Comparison of ENCODE assay signal across 14 cellular contexts in the genomic region with DNA sequence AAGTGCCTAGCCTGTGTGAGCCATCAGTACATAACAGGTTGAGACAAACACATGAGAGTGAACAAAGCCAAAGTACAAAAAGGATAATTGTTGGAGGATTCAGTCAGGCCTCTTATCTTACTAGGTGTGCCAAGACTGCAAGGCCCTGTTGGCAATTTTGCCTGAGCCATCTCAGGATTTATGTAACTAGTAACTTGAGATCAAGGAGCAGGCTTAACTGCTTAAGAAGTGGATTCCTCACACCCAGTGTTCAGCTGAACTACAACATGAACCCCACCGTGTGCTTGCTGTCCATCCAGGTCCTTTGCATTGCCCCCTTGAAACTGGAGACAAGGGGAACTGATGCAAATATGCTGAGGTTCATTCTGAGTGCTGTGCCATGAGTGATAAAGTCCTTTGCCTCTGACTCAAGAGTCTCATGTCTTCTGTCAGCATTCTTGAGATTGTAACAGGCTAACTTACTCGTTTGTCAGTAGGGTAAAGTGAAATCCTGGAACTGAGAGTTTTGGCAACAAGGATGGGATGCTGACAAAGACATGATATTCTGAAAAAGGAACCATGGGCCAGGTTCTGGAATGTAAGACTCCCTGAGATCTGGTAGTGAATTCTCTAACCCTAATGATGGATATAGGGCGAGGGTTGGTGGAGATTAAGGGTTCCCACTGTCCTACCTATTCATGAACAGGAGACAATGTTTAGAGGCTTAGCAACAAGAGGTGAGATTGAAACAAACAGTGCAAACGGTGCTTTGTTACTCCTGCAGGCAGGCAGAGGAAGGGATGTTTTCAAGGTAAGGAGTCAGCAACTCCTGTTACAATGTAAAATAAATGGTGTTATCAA. TPM values are rescaled to one million over a fixed set of nuclear protein-coding genes. Genes with fewer than 3 reads are reported as not detected.
DNase-seq lines count a peak whose midpoint lies in the region; ATAC-seq, FAIRE-seq and TF ChIP-seq lines count a peak whose summit lies in the region.
"Had no signal": no experiment of that assay in that cellular context is flagged by ENCODE, and none has a peak within 500 bp of the region (broad histone marks: within the 10 kb centered on the region; RNA-seq: fewer than 3 reads in every experiment).

No MANE protein-coding gene starts in this region.

- peak; percentile 84 for FAIRE-seq in bronchial epithelial cell (lab: Jason Lieb, UNC)
- FAIRE-seq: GM19239 had no signal

- H3K36me3 ChIP-seq in mammary epithelial cell (ENCODE audit: insufficient read depth, low read length) (peaks cover 3% of the 10 kb centered on the region), breast epithelium (no peaks in the 10 kb centered on the region), bronchial epithelial cell (ENCODE audit: control insufficient read depth, insufficient read depth, low read length) (peaks cover 4% of the 10 kb centered on the region), left lung (peaks cover 0 to 26% of the 10 kb centered on the region in 2 donors), upper lobe of right lung (peaks cover 22% of the 10 kb centered on the region), body of pancreas (replicated peaks in 1 of 2; ENCODE audit: insufficient read depth in 1 of 2, low read depth in 2 of 2) (peaks cover 0 to 6% of the 10 kb centered on the region in 2 donors)

- intact Hi-C loops in mammary epithelial cell (cut with micrococcal nuclease) (loop anchor here (10.0 kb wide), 1 partner anchor 158 kb away; a partner anchor contains a TSS), breast epithelium (cut with DNase I; ENCODE audit: low total_unique reads) (loop anchor here (2.0 kb wide), 1 partner anchor 78 kb away; no protein-coding TSS in a partner anchor), left lung (cut with DNase I) (no loop called here), upper lobe of right lung (cut with DNase I) (no loop called here), body of pancreas (cut with DNase I) (no loop called here)

- BruUV-seq in mammary epithelial cell (replicated peaks; lab: Mats Ljungman, UMichigan): no TSS peak

- H2AFZ ChIP-seq in mammary epithelial cell (ENCODE audit: low read depth, low read length): peak overlapping the region; percentile 16

- no peaks in the 10 kb centered on the region for H3K27me3 ChIP-seq in mammary epithelial cell (ENCODE audit: insufficient read depth, low read length)
- H3K27me3 ChIP-seq in breast epithelium: no peaks in the 10 kb centered on the region
- H3K27me3 ChIP-seq in bronchial epithelial cell (ENCODE audit: control insufficient read depth, insufficient read depth, low read length): no peaks in the 10 kb centered on the region
- no peaks in the 10 kb centered on the region for H3K27me3 ChIP-seq in left lung
- no peaks in the 10 kb centered on the region for H3K27me3 ChIP-seq in upper lobe of right lung
- no peaks in the 10 kb centered on the region for H3K27me3 ChIP-seq in body of pancreas
- H3K27me3 ChIP-seq: esophagus squamous epithelium, sigmoid colon had no signal

- dilution Hi-C loops in mammary epithelial cell (cut with HindIII; ENCODE audit: low sequenced_read_pairs): no loop called here

- no peak overlapping the region for H3K4me3 ChIP-seq in mammary epithelial cell (replicated peaks in 1 of 3; ENCODE audit: insufficient read depth in 1 of 3, low read depth in 2 of 3, low read length in 3 of 3)
- no peak overlapping the region for H3K4me3 ChIP-seq in breast epithelium
- H3K4me3 ChIP-seq in bronchial epithelial cell (ENCODE audit: low read depth, low read length): no peak overlapping the region
- no peak overlapping the region for H3K4me3 ChIP-seq in left lung
- no peak overlapping the region for H3K4me3 ChIP-seq in upper lobe of right lung
- no peak overlapping the region for H3K4me3 ChIP-seq in body of pancreas
- H3K4me3 ChIP-seq: esophagus squamous epithelium, sigmoid colon had no signal

- no peaks in the 10 kb centered on the region for H3K79me2 ChIP-seq in mammary epithelial cell (ENCODE audit: insufficient read depth, low read length)

- CTCF ChIA-PET in mammary epithelial cell (lab: Charles Lee; ENCODE audit: low non-redundant PET): interaction anchor here (0.5 kb wide), 1 partner anchor 21 kb away, joined by 3 read pairs; no protein-coding TSS in a partner anchor

- no peak for TF ChIP-seq CTCF in mammary epithelial cell (conservative IDR thresholded peaks at IDR 0.05 in 1 of 2, IDR thresholded peaks at IDR 0.05 in 1 of 2; ENCODE audit: extremely low read depth in 1 of 2, insufficient read depth in 1 of 2, low read depth in 1 of 2, low read length in 2 of 2)
- TF ChIP-seq CTCF in breast epithelium (IDR thresholded peaks at IDR 0.05): no peak
- no peak for TF ChIP-seq CTCF in bronchial epithelial cell (IDR thresholded peaks at IDR 0.05; ENCODE audit: insufficient read depth, low read length, severe bottlenecking)
- TF ChIP-seq CTCF in left lung (IDR thresholded peaks at IDR 0.05): no peak
- no peak for TF ChIP-seq CTCF in upper lobe of right lung (IDR thresholded peaks at IDR 0.05)
- TF ChIP-seq CTCF in body of pancreas (IDR thresholded peaks at IDR 0.05): no peak

- no peaks in the 10 kb centered on the region for H4K20me1 ChIP-seq in mammary epithelial cell (ENCODE audit: insufficient read depth, low read length)

- peak overlapping the region; percentile 23 for H3K4me2 ChIP-seq in mammary epithelial cell (ENCODE audit: insufficient read depth, low read depth, low read length)

- DNase-seq in mammary epithelial cell: peak; percentile 66
- DNase-seq in breast epithelium (ENCODE audit: low spot score in 2 of 2): no peak
- DNase-seq in bronchial epithelial cell (ENCODE audit: low read depth): peak; percentile 85
- DNase-seq in left lung: no peak
- no peak for DNase-seq in upper lobe of right lung
- DNase-seq in DMS 273 (lab: John Stamatoyannopoulos, UW; ENCODE audit: unreplicated experiment): no peak
- DNase-seq in body of pancreas: no peak
- no peak for DNase-seq in pons (ENCODE audit: low spot score)
- DNase-seq: AML-193, amniotic stem cell, esophagus squamous epithelium, MM.1S, sigmoid colon had no signal

- no peak overlapping the region for H3K9ac ChIP-seq in mammary epithelial cell (ENCODE audit: insufficient read depth, low read length)

- H3K4me1 ChIP-seq in mammary epithelial cell (ENCODE audit: insufficient read depth, low read length) (peaks cover 15% of the 10 kb centered on the region), breast epithelium (no peaks in the 10 kb centered on the region), left lung (no peaks in the 10 kb centered on the region), upper lobe of right lung (no peaks in the 10 kb centered on the region), body of pancreas (no peaks in the 10 kb centered on the region)

- ATAC-seq in left lung (peak; percentile 50), upper lobe of right lung (peak; percentile 73), body of pancreas (no peak)

- H3K9me3 ChIP-seq in mammary epithelial cell (replicated peaks; ENCODE audit: insufficient read depth, low read length) (no peaks in the 10 kb centered on the region), breast epithelium (no peaks in the 10 kb centered on the region), left lung (no peaks in the 10 kb centered on the region), upper lobe of right lung (no peaks in the 10 kb centered on the region), body of pancreas (no peaks in the 10 kb centered on the region)
- H3K9me3 ChIP-seq: esophagus squamous epithelium, sigmoid colon had no signal

- peak overlapping the region; percentile 21 for H3K27ac ChIP-seq in mammary epithelial cell (ENCODE audit: insufficient read depth, low read depth, low read length)
- H3K27ac ChIP-seq in breast epithelium: no peak overlapping the region
- no peak overlapping the region for H3K27ac ChIP-seq in left lung
- H3K27ac ChIP-seq in upper lobe of right lung: no peak overlapping the region
- H3K27ac ChIP-seq in body of pancreas: no peak overlapping the region
- H3K27ac ChIP-seq: sigmoid colon had no signal

- 52% methylated on average over 4 of the region's 4 CpGs for WGBS in mammary epithelial cell (ENCODE audit: low coverage, missing lambda C conversion rate)
- 67 to 78% methylated on average over 4 of the region's 4 CpGs for WGBS in body of pancreas, 2 donors

- TF ChIP-seq POLR2A in breast epithelium (IDR thresholded peaks at IDR 0.05) (no peak), body of pancreas (IDR thresholded peaks at IDR 0.05) (no peak)

- in situ Hi-C loops in mammary epithelial cell (cut with MboI; ENCODE audit: low sequenced_read_pairs in 2 of 2): no loop called here

RNA-seq across cellular contexts. Expression of a gene that starts 44.1 kb away (rescaled TPM):
- total RNA-seq in mammary epithelial cell (10 to 100 TPM; 26.2 to 30.2 TPM), breast epithelium (10 to 100 TPM; 42.6 to 74.9 (median 51.5) TPM), bronchial epithelial cell (14.3 and 16.3 TPM in 2 replicates), left lung (10 to 100 TPM; 28.4 to 29.5 TPM), upper lobe of right lung (35.8 TPM), body of pancreas (10 to 100 TPM; 32.3 to 38.4 TPM)
- polyA plus RNA-seq in mammary epithelial cell: 13.5 TPM
- 42.2 TPM for polyA minus RNA-seq in mammary epithelial cell

Comparison
In these comparisons a context has a peak if more than half of its experiments do, and no peak if none do; other contexts are left out.
1. DNase-seq: peak in mammary epithelial cell (single experiment) and bronchial epithelial cell (single experiment); none in breast epithelium (0 of 2), left lung (0 of 2), upper lobe of right lung (single experiment), DMS 273 (single experiment), body of pancreas (0 of 4) and pons (single experiment).
2. intact Hi-C loops: an anchor here in mammary epithelial cell (10.0 kb wide) and breast epithelium (2.0 kb wide); none called in left lung, upper lobe of right lung and body of pancreas.